ENCODE assay signal across 23 cellular contexts in the genomic region with DNA sequence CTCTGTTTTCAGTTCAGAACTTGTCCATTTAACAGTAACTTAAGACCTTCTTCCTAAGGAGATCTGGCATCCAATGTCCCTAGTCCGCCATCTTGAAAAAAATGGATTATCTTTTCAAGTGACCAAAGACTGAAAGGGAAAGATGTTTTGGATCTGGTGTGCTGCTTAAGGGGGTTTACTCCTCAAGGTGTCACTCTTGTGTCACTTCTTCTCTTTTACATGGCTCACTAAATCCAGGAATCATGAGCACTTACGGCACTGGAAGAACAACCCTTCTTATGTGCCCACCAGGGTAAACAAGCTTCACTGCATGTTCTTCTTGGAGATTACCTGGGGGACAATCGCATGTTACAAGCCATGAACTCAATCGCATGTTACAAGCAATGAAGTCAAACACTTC. TPM values are rescaled to one million over a fixed set of nuclear protein-coding genes. Genes with fewer than 3 reads are reported as not detected.
"Had no signal": no experiment of that assay in that cellular context is flagged by ENCODE, and none has a peak within 500 bp of the region (broad histone marks: within the 10 kb centered on the region; RNA-seq: fewer than 3 reads in every experiment).

No MANE protein-coding gene starts in this region.

- H3K27ac Mint-ChIP-seq: activated naive CD4-positive, alpha-beta T cell treated with anti-CD3 and anti-CD28 coated beads, Interleukin-2, amount 10 ng/mL, durations not matched to agents 7 days and 5 days; natural killer cell treated with Interleukin-12 subunit alpha and Interleukin-12 subunit beta and Interleukin-15 and Interleukin-18, amount 100 ng/mL, for 72 hours; progenitor cell of endocrine pancreas had no signal

- H3K36me3 Mint-ChIP-seq: activated naive CD4-positive, alpha-beta T cell treated with anti-CD3 and anti-CD28 coated beads, Interleukin-2, amount 10 ng/mL, durations not matched to agents 7 days and 5 days had no signal

- H3K27ac ChIP-seq: cardiac muscle cell, dorsolateral prefrontal cortex, esophagus muscularis mucosa, hepatocyte, left ventricle myocardium inferior, right atrium auricular region, tibial nerve, uterus had no signal

- DNase-seq: activated CD4-positive, alpha-beta T cell treated with anti-CD3 and anti-CD28 coated beads, Interleukin-2, amount 50 U/mL, for 48 hours; activated naive CD4-positive, alpha-beta T cell treated with anti-CD3 and anti-CD28 coated beads, Interleukin-2, amount 10 ng/mL, durations not matched to agents 7 days and 5 days; activated T-cell treated with anti-CD3 and anti-CD28 coated beads, Interleukin-2, amount 50 U/mL, for 1 hour; dorsolateral prefrontal cortex; left ventricle myocardium inferior; occipital lobe; small intestine; stimulated activated CD4-positive, alpha-beta T cell treated with anti-CD3 and anti-CD28 coated beads, Interleukin-4, amount 100 ng/mL, for 24 hours; stimulated activated CD8-positive, alpha-beta memory T cell treated with anti-CD3 and anti-CD28 coated beads, Interleukin-4, amount 100 ng/mL, for 48 hours; stimulated activated naive CD4-positive, alpha-beta T cell treated with Interleukin-2 at 50 U/mL for 16 hours; substantia nigra; T-helper 9 cell; uterus had no signal

- H3K4me3 Mint-ChIP-seq: activated naive CD4-positive, alpha-beta T cell treated with anti-CD3 and anti-CD28 coated beads, Interleukin-2, amount 10 ng/mL, durations not matched to agents 7 days and 5 days; natural killer cell treated with Interleukin-12 subunit alpha and Interleukin-12 subunit beta and Interleukin-15 and Interleukin-18, amount 100 ng/mL, for 72 hours had no signal

- ATAC-seq: natural killer cell treated with Interleukin-12 subunit alpha and Interleukin-12 subunit beta and Interleukin-15 and Interleukin-18, amount 100 ng/mL, for 72 hours had no signal

- H3K4me1 ChIP-seq: esophagus muscularis mucosa, left ventricle myocardium inferior, right atrium auricular region, tibial nerve, uterus had no signal

- H3K27me3 ChIP-seq: cardiac muscle cell, hepatocyte, right atrium auricular region, tibial nerve, uterus had no signal

- H3K4me1 Mint-ChIP-seq: activated naive CD4-positive, alpha-beta T cell treated with anti-CD3 and anti-CD28 coated beads, Interleukin-2, amount 10 ng/mL, durations not matched to agents 7 days and 5 days had no signal

RNA-seq across cellular contexts. Expression of gene ANXA8, which starts 43.7 kb away (rescaled TPM):
- total RNA-seq: esophagus muscularis mucosa; left ventricle myocardium inferior; natural killer cell treated with Interleukin-12 subunit alpha and Interleukin-12 subunit beta and Interleukin-15 and Interleukin-18, amount 100 ng/mL, for 72 hours; occipital lobe; progenitor cell of endocrine pancreas had no signal

RNA-seq across cellular contexts. Expression of gene FAM25G, which starts 51.3 kb away (rescaled TPM):
- total RNA-seq: astrocyte; cardiac muscle cell; dorsolateral prefrontal cortex; esophagus muscularis mucosa; glomerular endothelial cell; hepatocyte; left ventricle myocardium inferior; mucosa of gallbladder; natural killer cell treated with Interleukin-12 subunit alpha and Interleukin-12 subunit beta and Interleukin-15 and Interleukin-18, amount 100 ng/mL, for 72 hours; occipital lobe; progenitor cell of endocrine pancreas; right atrium auricular region; tibial nerve; uterus had no signal
- polyA plus RNA-seq: cardiac muscle cell, hepatocyte had no signal

RNA-seq across cellular contexts. Expression of gene ZNF488, which starts 56.1 kb away (rescaled TPM):
- total RNA-seq: glomerular endothelial cell; natural killer cell treated with Interleukin-12 subunit alpha and Interleukin-12 subunit beta and Interleukin-15 and Interleukin-18, amount 100 ng/mL, for 72 hours; right atrium auricular region had no signal
